8 cellular contexts compared by ENCODE assay signal in genomic region chr17:17919169-17920107, GRCh38. TPM values are rescaled to one million over a fixed set of nuclear protein-coding genes. Genes with fewer than 3 reads are reported as not detected.
DNase-seq lines count a peak whose midpoint lies in the region; ATAC-seq and TF ChIP-seq lines count a peak whose summit lies in the region.

No MANE protein-coding gene starts in this region.

- no peak overlapping the region for H3K27ac ChIP-seq in MM.1S (ENCODE audit: low read length)
- H3K27ac ChIP-seq in psoas muscle, result peak overlapping the region; percentile 54

- TF ChIP-seq CTCF in MM.1S (IDR thresholded peaks at IDR 0.05; ENCODE audit: low read length), result peak; percentile 86
- peak; percentile 71 for TF ChIP-seq CTCF in psoas muscle (IDR thresholded peaks at IDR 0.05)

- no peak overlapping the region for H3K9ac ChIP-seq in MM.1S (ENCODE audit: low read length)

- WGBS in psoas muscle, 3 donors, result 39 to 52% (median 48%) methylated on average over 5 of the region's 5 CpGs

- no peak overlapping the region for H2AFZ ChIP-seq in MM.1S (ENCODE audit: low read length)

- peaks cover 9% of the 10 kb centered on the region; the same call in 1 of the 2 replicates for H3F3A ChIP-seq in MM.1S (ENCODE audit: insufficient read depth, low read length)

- peak; percentile 61 to 74 (median 65) for ATAC-seq in psoas muscle
- ATAC-seq in HG02840 (IDR thresholded peaks at IDR 0.05; ENCODE audit: low FRiP score, unreplicated experiment), result no peak
- ATAC-seq in HG03565 (IDR thresholded peaks at IDR 0.05; ENCODE audit: unreplicated experiment), result no peak

- H3K36me3 ChIP-seq in MM.1S (replicated peaks; ENCODE audit: insufficient read depth, low read length), result no peaks in the 10 kb centered on the region
- no peaks in the 10 kb centered on the region for H3K36me3 ChIP-seq in psoas muscle (ENCODE audit: insufficient read depth in 1 of 2, low read depth in 1 of 2)

- no peaks in the 10 kb centered on the region for H3K79me2 ChIP-seq in MM.1S (ENCODE audit: low read length)

- peak; percentile 85 for DNase-seq in ELF-1 (ENCODE audit: low read depth, low spot score)
- peak; percentile 67 for DNase-seq in MM.1S
- peak; percentile 65 for DNase-seq in SKM-1 treated with dmso at 0.1 percent for 144 hours (lab: John Stamatoyannopoulos, UW; ENCODE audit: unreplicated experiment)
- DNase-seq in activated naive CD8-positive, alpha-beta T cell treated with anti-CD3 and anti-CD28 coated beads, Interleukin-2, amount 50 U/mL, for 16 hours (ENCODE audit: low read depth, low spot score), result peak; percentile 45
- peak; percentile 80 for DNase-seq in cardiac septum (ENCODE audit: low spot score)
- DNase-seq in psoas muscle, result peak; percentile 62 to 82

- H3K4me3 ChIP-seq in MM.1S (ENCODE audit: low read length), result no peak overlapping the region
- no peak overlapping the region for H3K4me3 ChIP-seq in psoas muscle

- H4K20me1 ChIP-seq in MM.1S (ENCODE audit: insufficient read depth, low read length), result no peaks in the 10 kb centered on the region

- no peaks in the 10 kb centered on the region for H3K9me3 ChIP-seq in MM.1S (replicated peaks; ENCODE audit: insufficient read depth, low read length)
- H3K9me3 ChIP-seq in psoas muscle, result no peaks in the 10 kb centered on the region

- intact Hi-C loops in cardiac septum (cut with DNase I) (loop anchor here (2.0 to 5.0 kb wide), 4 partner anchors 42 to 237 kb away; partner anchors contain the start of genes DRC3, RAI1 and TOM1L2), psoas muscle (cut with DNase I) (loop anchor here (5.0 to 10.0 kb wide), 6 partner anchors 42 to 237 kb away; partner anchors contain the start of genes ATPAF2 (in 2 of the 2), GID4 (in 2 of the 2) and RAI1 (in 1 of the 2))

- H3K27me3 ChIP-seq in MM.1S (replicated peaks; ENCODE audit: insufficient read depth, low read length) (no peaks in the 10 kb centered on the region), psoas muscle (ENCODE audit: insufficient read depth in 3 of 3, low read length in 2 of 3) (no peaks in the 10 kb centered on the region)

- no peaks in the 10 kb centered on the region for H3K9me2 ChIP-seq in MM.1S (replicated peaks; ENCODE audit: insufficient read depth, low read length)

- H3K4me1 ChIP-seq in MM.1S (ENCODE audit: low read length) (peaks cover 9% of the 10 kb centered on the region), psoas muscle (peaks cover 59% of the 10 kb centered on the region)

- no peak overlapping the region for H3K4me2 ChIP-seq in MM.1S (ENCODE audit: low read depth, low read length)

RNA-seq across cellular contexts. Expression of gene TOM1L2, which starts 52.8 kb away (rescaled TPM):
- total RNA-seq in cardiac septum, result 261 TPM
- total RNA-seq in psoas muscle, result 10 to 100 TPM; 72.0 to 89.8 (median 87.2) TPM
- polyA plus RNA-seq in psoas muscle, result 10 to 100 TPM; 13.3 to 48.4 (median 27.6) TPM

RNA-seq across cellular contexts. Expression of gene DRC3, which starts 53.2 kb away (rescaled TPM):
- total RNA-seq in cardiac septum (1.9 TPM), psoas muscle (1 to 10 TPM in 1 of 4 donors, under 1 TPM in 3; 0.39 to 1.8 (median 0.73) TPM)
- 1 to 10 TPM in 1 of 3 donors, under 1 TPM in 2; 0.61 to 1.6 (median 0.69) TPM for polyA plus RNA-seq in psoas muscle

Comparison
In these comparisons a context has a peak if more than half of its experiments do, and no peak if none do; other contexts are left out.
1. ATAC-seq: peak in psoas muscle (4 of 4); none in HG02840 (single experiment) and HG03565 (single experiment).
2. Peak in every context shown above with its lines, with median percentiles within 50 percentile points of each other: DNase-seq.